Comparison of ENCODE assay signal across 8 cellular contexts in genomic region chr1:236395780-236396664, GRCh38. TPM values are rescaled to one million over a fixed set of nuclear protein-coding genes. Genes with fewer than 3 reads are reported as not detected.
DNase-seq lines count a peak whose midpoint lies in the region; TF ChIP-seq lines count a peak whose summit lies in the region.

No MANE protein-coding gene starts in this region.

- DNase-seq in activated naive CD4-positive, alpha-beta T cell treated with Interleukin-2 at 50 U/mL for 16 hours = peak; percentile 28
- no peak for DNase-seq in activated naive CD4-positive, alpha-beta T cell (lab: John Stamatoyannopoulos, UW)
- DNase-seq in SJSA1 (ENCODE audit: low read depth in 1 of 2, low spot score in 2 of 2) (no peak), esophagus squamous epithelium (lab: John Stamatoyannopoulos, UW) (no peak), foreskin melanocyte (no peak), NCI-H1417 (lab: John Stamatoyannopoulos, UW) (no peak), Karpas-422 (no peak)

- H3K9me3 ChIP-seq in SJSA1 (replicated peaks) = no peaks in the 10 kb centered on the region
- no peaks in the 10 kb centered on the region for H3K9me3 ChIP-seq in esophagus squamous epithelium
- H3K9me3 ChIP-seq in parathyroid adenoma (ENCODE audit: control insufficient read depth, low read length) = no peaks in the 10 kb centered on the region
- H3K9me3 ChIP-seq in Karpas-422 (ENCODE audit: low read length) = no peaks in the 10 kb centered on the region

- no peak overlapping the region for H3K27ac ChIP-seq in SJSA1
- H3K27ac ChIP-seq in esophagus squamous epithelium = peak overlapping the region; percentile 75 to 88 (median 85)
- H3K27ac ChIP-seq in parathyroid adenoma = no peak overlapping the region
- H3K27ac ChIP-seq in Karpas-422 (ENCODE audit: low read length) = no peak overlapping the region

- H3K36me3 ChIP-seq in SJSA1 = no peaks in the 10 kb centered on the region
- no peaks in the 10 kb centered on the region for H3K36me3 ChIP-seq in esophagus squamous epithelium
- H3K36me3 ChIP-seq in parathyroid adenoma (ENCODE audit: control insufficient read depth, insufficient read depth, low read length) = no peaks in the 10 kb centered on the region
- H3K36me3 ChIP-seq in Karpas-422 (ENCODE audit: insufficient read depth, low read length) = no peaks in the 10 kb centered on the region

- peak overlapping the region; percentile 46 for H3K4me2 ChIP-seq in parathyroid adenoma (ENCODE audit: low read length)
- H3K4me2 ChIP-seq in Karpas-422 (ENCODE audit: low read depth, low read length, poor library complexity, severe bottlenecking) = no peak overlapping the region

- no peaks in the 10 kb centered on the region for H3K9me2 ChIP-seq in Karpas-422 (replicated peaks; ENCODE audit: insufficient read depth, low read length)

- H3K27me3 ChIP-seq in SJSA1 (replicated peaks) (peaks cover 36% of the 10 kb centered on the region), esophagus squamous epithelium (peaks cover 0 to 41% (median 0%) of the 10 kb centered on the region in 4 donors), parathyroid adenoma (ENCODE audit: control insufficient read depth, insufficient read depth, low read length) (no peaks in the 10 kb centered on the region), Karpas-422 (ENCODE audit: low read length) (no peaks in the 10 kb centered on the region)

- H3K4me1 ChIP-seq in SJSA1 (replicated peaks) (peaks cover 9% of the 10 kb centered on the region), esophagus squamous epithelium (peaks cover 0 to 69% (median 2%) of the 10 kb centered on the region in 3 donors), parathyroid adenoma (no peaks in the 10 kb centered on the region), Karpas-422 (ENCODE audit: low read length) (no peaks in the 10 kb centered on the region)

- H3K9ac ChIP-seq in parathyroid adenoma (no peak overlapping the region), Karpas-422 (ENCODE audit: low read length) (no peak overlapping the region)

- WGBS in esophagus squamous epithelium, 2 donors = 11 to 14% methylated on average over 30 to 32 of the region's 44 CpGs

- no peak for TF ChIP-seq CTCF in esophagus squamous epithelium (IDR thresholded peaks at IDR 0.05)
- no peak for TF ChIP-seq CTCF in parathyroid adenoma (IDR thresholded peaks at IDR 0.05)

- no peaks in the 10 kb centered on the region for H3K79me2 ChIP-seq in parathyroid adenoma
- no peaks in the 10 kb centered on the region for H3K79me2 ChIP-seq in Karpas-422 (ENCODE audit: low read length)

- H3K4me3 ChIP-seq in SJSA1 (peak overlapping the region; percentile 44), esophagus squamous epithelium (peak overlapping the region; percentile 76 to 84 (median 79)), parathyroid adenoma (ENCODE audit: low read depth, low read length) (peak overlapping the region; percentile 46), Karpas-422 (ENCODE audit: low read length) (no peak overlapping the region)

- H2AFZ ChIP-seq in parathyroid adenoma = peak overlapping the region; percentile 80
- H2AFZ ChIP-seq in Karpas-422 (ENCODE audit: low read length) = no peak overlapping the region

- no peaks in the 10 kb centered on the region for H4K20me1 ChIP-seq in Karpas-422 (ENCODE audit: insufficient read depth, low read depth, low read length)

- intact Hi-C loops in esophagus squamous epithelium (cut with DNase I) = no loop called here

- no peak for TF ChIP-seq POLR2A in esophagus squamous epithelium (IDR thresholded peaks at IDR 0.05)

RNA-seq across cellular contexts. Expression of gene EDARADD, which starts 1.9 kb away (rescaled TPM):
- total RNA-seq in SJSA1 (2014; rRNA removed; shearing (Covaris generic)) = not detected in 2 replicates
- total RNA-seq in esophagus squamous epithelium = 1 to 10 TPM; 4.6 to 9.6 (median 5.5) TPM
- not detected in 2 replicates for total RNA-seq in Karpas-422 (2014; rRNA removed; shearing (Covaris generic); ENCODE audit: low replicate concordance)

Comparison
In these comparisons a context has a peak if more than half of its experiments do, and no peak if none do; other contexts are left out.
1. H3K27ac ChIP-seq: peak in esophagus squamous epithelium (4 of 4); none in SJSA1 (single experiment), parathyroid adenoma (single experiment) and Karpas-422 (single experiment).